Comparison of ENCODE assay signal across 9 cellular contexts in the genomic region with DNA sequence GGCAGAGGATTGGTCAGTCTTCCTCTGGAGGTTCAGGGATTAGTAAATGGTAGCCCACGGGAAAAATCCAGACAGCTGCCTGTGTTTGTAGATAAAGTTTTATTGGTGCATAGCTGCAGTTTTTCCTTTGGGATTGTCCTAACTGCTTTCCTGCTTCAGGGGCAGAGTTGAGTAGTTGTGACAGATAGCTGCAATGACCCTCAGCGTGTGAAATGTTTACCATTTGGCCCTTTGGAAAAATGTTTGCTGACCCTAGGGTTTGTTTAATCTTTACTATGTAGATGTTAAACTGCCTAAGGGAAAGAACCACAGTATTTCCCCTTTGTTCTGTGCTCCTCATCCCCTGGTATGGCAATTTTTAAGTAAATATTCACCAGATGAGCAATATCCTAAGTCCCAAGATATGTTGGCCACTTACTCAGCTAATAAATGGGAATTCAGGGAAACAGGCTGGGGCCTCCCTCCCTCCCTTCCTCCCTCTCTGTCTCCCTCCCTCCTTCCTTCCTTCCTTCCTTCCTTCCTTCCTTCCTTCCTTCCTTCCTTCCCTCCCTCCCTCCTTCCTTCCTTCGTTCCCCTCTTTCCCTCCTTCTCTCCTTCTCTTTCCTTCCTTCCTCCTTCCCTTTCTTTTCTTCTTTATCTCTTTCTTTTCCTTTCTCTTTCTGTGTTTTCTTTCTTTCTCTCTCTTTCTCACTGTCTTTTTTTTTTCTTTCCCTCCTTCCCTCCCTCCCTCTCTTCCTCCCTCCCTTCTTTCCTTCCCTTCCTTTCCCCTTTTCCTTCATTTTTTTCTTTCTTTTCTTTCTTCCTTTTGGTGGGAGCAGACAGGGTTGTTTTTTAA.
A peak's percentile ranks its signal among the peaks of the same experiment; 100 is the strongest.
DNase-seq lines count a peak whose midpoint lies in the region; ATAC-seq and TF ChIP-seq lines count a peak whose summit lies in the region.
"Had no signal": no experiment of that assay in that cellular context is flagged by ENCODE, and none has a peak within 500 bp of the region (broad histone marks: within the 10 kb centered on the region; RNA-seq: fewer than 3 reads in every experiment).

No MANE protein-coding gene starts in this region.

- H3K27ac ChIP-seq in PC-9 (peak overlapping the region; percentile 74), esophagus squamous epithelium (peak overlapping the region in 3 of 4 donors; percentile 7 to 35 (median 12)), rectal smooth muscle tissue (ENCODE audit: low read depth, low read length) (peak overlapping the region; percentile 21)

- BruUV-seq in PC-9 (replicated peaks; lab: Mats Ljungman, UMichigan) = no TSS peak

- intact Hi-C loops in PC-9 (cut with micrococcal nuclease; ENCODE audit: unreplicated experiment) = no loop called here
- intact Hi-C loops in esophagus squamous epithelium (cut with DNase I) = no loop called here

- H4K20me1 ChIP-seq in PC-9 (ENCODE audit: insufficient read depth) = no peaks in the 10 kb centered on the region

- 60 to 80% methylated on average over 3 of the region's 3 CpGs for WGBS in esophagus squamous epithelium, 2 donors

- TF ChIP-seq CTCF in PC-9 (conservative IDR thresholded peaks at IDR 0.05) (no peak), esophagus squamous epithelium (IDR thresholded peaks at IDR 0.05) (no peak)

- H3K27me3 ChIP-seq in PC-9 (ENCODE audit: insufficient read depth, low read depth) (no peaks in the 10 kb centered on the region), esophagus squamous epithelium (no peaks in the 10 kb centered on the region), rectal smooth muscle tissue (ENCODE audit: control insufficient read depth, insufficient read depth, low read length) (no peaks in the 10 kb centered on the region)

- H3K36me3 ChIP-seq in PC-9 (ENCODE audit: low read depth) (no peaks in the 10 kb centered on the region), esophagus squamous epithelium (no peaks in the 10 kb centered on the region), rectal smooth muscle tissue (ENCODE audit: control insufficient read depth, insufficient read depth, low read length) (no peaks in the 10 kb centered on the region)

- POLR2A ChIA-PET in PC-9 (lab: Charles Lee; ENCODE audit: unreplicated experiment) = interaction anchor here (0.6 kb wide), 2 partner anchors 12 to 72 kb away, joined by 3 to 6 read pairs; no protein-coding TSS in a partner anchor

- CTCF ChIA-PET in PC-9 (lab: Charles Lee) = interaction anchor here (0.6 kb wide), 1 partner anchor 84 kb away, joined by 3 read pairs; no protein-coding TSS in a partner anchor

- H3K4me3 ChIP-seq in PC-9 (no peak overlapping the region), esophagus squamous epithelium (no peak overlapping the region), rectal smooth muscle tissue (ENCODE audit: low read length) (no peak overlapping the region)

- H3K79me2 ChIP-seq in PC-9 (ENCODE audit: low read depth) = no peaks in the 10 kb centered on the region

- no peak for ATAC-seq in GM18511 (IDR thresholded peaks at IDR 0.05; ENCODE audit: unreplicated experiment)

- H3K4me1 ChIP-seq in PC-9 (replicated peaks; ENCODE audit: insufficient read depth) = peaks cover 35% of the 10 kb centered on the region
- peaks cover 23 to 86% (median 28%) of the 10 kb centered on the region in 3 donors for H3K4me1 ChIP-seq in esophagus squamous epithelium
- peaks cover 15% of the 10 kb centered on the region for H3K4me1 ChIP-seq in rectal smooth muscle tissue (ENCODE audit: control insufficient read depth, insufficient read depth, low read length)

- H3K4me2 ChIP-seq in PC-9 = peak overlapping the region; percentile 46

- no peak overlapping the region for H2AFZ ChIP-seq in PC-9

- H3K9ac ChIP-seq in rectal smooth muscle tissue (ENCODE audit: low read length) = no peak overlapping the region

- H3K9me3 ChIP-seq in PC-9 (ENCODE audit: insufficient read depth, low read depth) (no peaks in the 10 kb centered on the region), esophagus squamous epithelium (no peaks in the 10 kb centered on the region)

- H3K9me2 ChIP-seq in PC-9 (ENCODE audit: insufficient read depth) = no peaks in the 10 kb centered on the region

- peaks cover 10% of the 10 kb centered on the region; the same call in 1 of the 2 replicates for H3F3A ChIP-seq in PC-9 (ENCODE audit: insufficient read depth, low read depth)

- peak; percentile 29 for DNase-seq in GM03348 (ENCODE audit: low spot score)
- DNase-seq in PC-9 = peak in 1 of 2 experiments; percentile 82
- DNase-seq in esophagus squamous epithelium (lab: John Stamatoyannopoulos, UW) = no peak
- DNase-seq in DMS 273 treated with DMSO at 0.1 percent for 48 hours (lab: John Stamatoyannopoulos, UW) = no peak
- no peak for DNase-seq in NCI-H1105 (lab: John Stamatoyannopoulos, UW)
- DNase-seq: NCI-H1930, SIG-M5 had no signal

- no peak for TF ChIP-seq POLR2A in esophagus squamous epithelium (IDR thresholded peaks at IDR 0.05)

Comparison
In these comparisons a context has a peak if more than half of its experiments do, and no peak if none do; other contexts are left out.
1. H3K27ac ChIP-seq: peak in every context shown above with its lines; median percentile 74 in PC-9; 21 in rectal smooth muscle tissue; 12 in esophagus squamous epithelium.